10 cellular contexts compared by ENCODE assay signal in the genomic region with DNA sequence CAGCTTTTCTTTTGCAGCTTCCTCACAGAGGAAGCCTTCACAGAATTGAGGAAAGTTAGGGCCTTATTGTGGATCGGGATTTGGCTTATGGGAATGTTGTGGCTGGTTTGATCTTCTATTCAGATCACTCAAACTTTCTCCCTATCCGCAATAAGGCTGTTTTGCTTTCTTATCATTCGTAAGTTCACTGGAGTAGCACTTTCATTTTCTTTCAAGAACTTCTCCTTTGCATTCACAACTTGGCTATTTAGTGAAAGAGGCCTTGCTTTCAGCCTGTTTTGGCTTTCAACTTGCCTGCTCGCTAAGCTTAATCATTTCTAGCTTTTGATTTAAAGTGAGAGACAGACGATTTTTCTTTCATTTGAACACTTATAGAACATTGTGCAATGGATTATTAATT.
DNase-seq lines count a peak whose midpoint lies in the region; ATAC-seq and TF ChIP-seq lines count a peak whose summit lies in the region.
"Had no signal": no experiment of that assay in that cellular context is flagged by ENCODE, and none has a peak within 500 bp of the region (broad histone marks: within the 10 kb centered on the region; RNA-seq: fewer than 3 reads in every experiment).

No MANE protein-coding gene starts in this region.

- no peaks in the 10 kb centered on the region for H3K9me3 Mint-ChIP-seq in activated T-helper 2 cell treated with anti-CD3 and anti-CD28 coated beads, Interferon-gamma antibody, Interleukin-2, Interleukin-4, amounts not matched to agents 10 μg/mL and 5 μg/mL and 100 μg/mL, durations not matched to agents 14 hours and 24 hours and 36 hours
- H3K9me3 Mint-ChIP-seq: nephron progenitor cell had no signal

- intact Hi-C loops in activated T-helper 2 cell treated with anti-CD3 and anti-CD28 coated beads, Interferon-gamma antibody, Interleukin-2, Interleukin-4, amounts not matched to agents 10 μg/mL and 5 μg/mL and 100 μg/mL, durations not matched to agents 14 hours and 24 hours and 36 hours (cut with micrococcal nuclease): no loop called here

- H3K4me3 Mint-ChIP-seq in activated T-helper 2 cell treated with anti-CD3 and anti-CD28 coated beads, Interferon-gamma antibody, Interleukin-2, Interleukin-4, amounts not matched to agents 10 μg/mL and 5 μg/mL and 100 μg/mL, durations not matched to agents 14 hours and 24 hours and 36 hours (ENCODE audit: low read depth): peak overlapping the region; percentile 32
- H3K4me3 Mint-ChIP-seq: nephron progenitor cell had no signal

- no peaks in the 10 kb centered on the region for H3K27me3 ChIP-seq in ACC112 (ENCODE audit: insufficient read depth, low read length)
- no peaks in the 10 kb centered on the region for H3K27me3 ChIP-seq in upper lobe of left lung

- H3K4me1 Mint-ChIP-seq in activated T-helper 2 cell treated with anti-CD3 and anti-CD28 coated beads, Interferon-gamma antibody, Interleukin-2, Interleukin-4, amounts not matched to agents 10 μg/mL and 5 μg/mL and 100 μg/mL, durations not matched to agents 14 hours and 24 hours and 36 hours (ENCODE audit: low read depth): peaks cover 4% of the 10 kb centered on the region

- no peaks in the 10 kb centered on the region for H3K9me3 ChIP-seq in upper lobe of left lung

- H3K4me1 ChIP-seq in ACC112 (ENCODE audit: control insufficient read depth, insufficient read depth, low read length, unreplicated experiment): peaks cover 5% of the 10 kb centered on the region
- no peaks in the 10 kb centered on the region for H3K4me1 ChIP-seq in upper lobe of left lung

- no peak for DNase-seq in activated T-helper 2 cell treated with anti-CD3 and anti-CD28 coated beads, Interferon-gamma antibody, Interleukin-2, Interleukin-4, amounts not matched to agents 10 μg/mL and 5 μg/mL and 100 μg/mL, durations not matched to agents 14 hours and 24 hours and 36 hours (ENCODE audit: low spot score)
- DNase-seq in GM10266 (ENCODE audit: extremely low spot score) (no peak), retina (no peak), upper lobe of left lung (no peak), NCI-H2171 (lab: John Stamatoyannopoulos, UW) (no peak)
- DNase-seq: cortex of kidney, nephron progenitor cell had no signal

- no peak overlapping the region for H3K27ac Mint-ChIP-seq in activated T-helper 2 cell treated with anti-CD3 and anti-CD28 coated beads, Interferon-gamma antibody, Interleukin-2, Interleukin-4, amounts not matched to agents 10 μg/mL and 5 μg/mL and 100 μg/mL, durations not matched to agents 14 hours and 24 hours and 36 hours
- H3K27ac Mint-ChIP-seq: nephron progenitor cell had no signal

- TF ChIP-seq POLR2A in upper lobe of left lung (IDR thresholded peaks at IDR 0.05): no peak

- no peaks in the 10 kb centered on the region for H3K79me2 ChIP-seq in ACC112 (ENCODE audit: control insufficient read depth, insufficient read depth, low read length, unreplicated experiment)

- no peaks in the 10 kb centered on the region for H3K36me3 ChIP-seq in ACC112 (ENCODE audit: insufficient read depth, low read length)
- no peaks in the 10 kb centered on the region for H3K36me3 ChIP-seq in upper lobe of left lung

- H3K4me3 ChIP-seq in ACC112 (ENCODE audit: low read depth, low read length) (peak overlapping the region; percentile 56), upper lobe of left lung (no peak overlapping the region)

- ATAC-seq in GM19025 (IDR thresholded peaks at IDR 0.05; ENCODE audit: low read depth, unreplicated experiment) (peak; percentile 76), HG03060 (IDR thresholded peaks at IDR 0.05; ENCODE audit: low read depth, unreplicated experiment) (peak; percentile 72), upper lobe of left lung (ENCODE audit: low FRiP score in 2 of 2) (no peak)

- H3K27me3 Mint-ChIP-seq in activated T-helper 2 cell treated with anti-CD3 and anti-CD28 coated beads, Interferon-gamma antibody, Interleukin-2, Interleukin-4, amounts not matched to agents 10 μg/mL and 5 μg/mL and 100 μg/mL, durations not matched to agents 14 hours and 24 hours and 36 hours (ENCODE audit: low read depth): peaks cover 6% of the 10 kb centered on the region

- TF ChIP-seq EP300 in upper lobe of left lung (IDR thresholded peaks at IDR 0.05): no peak

- TF ChIP-seq CTCF in GM10266 (IDR thresholded peaks at IDR 0.05; ENCODE audit: control insufficient read depth, insufficient read depth, low read depth, missing control alignments) (no peak), upper lobe of left lung (IDR thresholded peaks at IDR 0.05) (no peak)

- H3K27ac ChIP-seq in ACC112 (ENCODE audit: low read depth, low read length): no peak overlapping the region
- no peak overlapping the region for H3K27ac ChIP-seq in upper lobe of left lung

- H3K36me3 Mint-ChIP-seq in activated T-helper 2 cell treated with anti-CD3 and anti-CD28 coated beads, Interferon-gamma antibody, Interleukin-2, Interleukin-4, amounts not matched to agents 10 μg/mL and 5 μg/mL and 100 μg/mL, durations not matched to agents 14 hours and 24 hours and 36 hours (ENCODE audit: low read depth): no peaks in the 10 kb centered on the region

- WGBS in upper lobe of left lung, 2 donors: 26 to 33% methylated on average over 5 of the region's 5 CpGs

- peak overlapping the region; percentile 96 for H2AFZ ChIP-seq in ACC112 (ENCODE audit: low read length, unreplicated experiment)

Comparison
In these comparisons a context has a peak if more than half of its experiments do, and no peak if none do; other contexts are left out.
1. ATAC-seq: peak in GM19025 (single experiment) and HG03060 (single experiment); none in upper lobe of left lung (0 of 2).